ENCODE assay signal across 12 cellular contexts in genomic region chr5:151463137-151464029, GRCh38. TPM values are rescaled to one million over a fixed set of nuclear protein-coding genes. Genes with fewer than 3 reads are reported as not detected.
A peak's percentile ranks its signal among the peaks of the same experiment; 100 is the strongest.
DNase-seq lines count a peak whose midpoint lies in the region; ATAC-seq and TF ChIP-seq lines count a peak whose summit lies in the region.
"Had no signal": no experiment of that assay in that cellular context is flagged by ENCODE, and none has a peak within 500 bp of the region (broad histone marks: within the 10 kb centered on the region; RNA-seq: fewer than 3 reads in every experiment).

No MANE protein-coding gene starts in this region.

- H3K4me1 ChIP-seq in Panc1 (ENCODE audit: control insufficient read depth, insufficient read depth, low read length) (no peaks in the 10 kb centered on the region), psoas muscle (no peaks in the 10 kb centered on the region), HAP-1 (no peaks in the 10 kb centered on the region)

- H3K4me3 ChIP-seq in Panc1 (ENCODE audit: low read depth in 2 of 2, low read length in 2 of 2), result no peak overlapping the region
- H3K4me3 ChIP-seq in fibroblast of the aortic adventitia (ENCODE audit: low read depth, low read length), result no peak overlapping the region
- H3K4me3 ChIP-seq in psoas muscle, result no peak overlapping the region
- no peak overlapping the region for H3K4me3 ChIP-seq in HAP-1
- H3K4me3 ChIP-seq: lung had no signal

- intact Hi-C loops in Panc1 (cut with micrococcal nuclease; ENCODE audit: unreplicated experiment) (no loop called here), psoas muscle (cut with DNase I) (no loop called here)

- H3K27me3 ChIP-seq in Panc1 (ENCODE audit: control insufficient read depth, insufficient read depth, low read length) (no peaks in the 10 kb centered on the region), psoas muscle (ENCODE audit: insufficient read depth in 3 of 3, low read length in 2 of 3) (no peaks in the 10 kb centered on the region), HAP-1 (ENCODE audit: low read depth) (no peaks in the 10 kb centered on the region)

- in situ Hi-C loops in GM13976 (cut with MboI; ENCODE audit: low sequenced_read_pairs, unreplicated experiment), result no loop called here
- in situ Hi-C loops in Panc1 (cut with HindIII; ENCODE audit: low pct_unique_long_range_greater_than_20kb, low sequenced_read_pairs), result no loop called here
- in situ Hi-C loops in HAP-1 (cut with MboI; ENCODE audit: low sequenced_read_pairs), result no loop called here

- WGBS in psoas muscle, 3 donors, result 55 to 61% (median 61%) methylated on average over 5 of the region's 5 CpGs

- TF ChIP-seq CTCF in GM13976 (IDR thresholded peaks at IDR 0.05; ENCODE audit: borderline replicate concordance, control extremely low read depth, extremely low read depth, insufficient read depth, missing control alignments) (peak; percentile 28), Panc1 (IDR thresholded peaks at IDR 0.05) (peak; percentile 77), fibroblast of the aortic adventitia (IDR thresholded peaks at IDR 0.05; ENCODE audit: insufficient read depth, low read length) (peak; percentile 38), psoas muscle (IDR thresholded peaks at IDR 0.05) (peak; percentile 53)

- H3K36me3 ChIP-seq in Panc1 (ENCODE audit: control insufficient read depth, insufficient read depth, low read length), result no peaks in the 10 kb centered on the region
- peaks cover 15 to 91% of the 10 kb centered on the region in 2 donors for H3K36me3 ChIP-seq in psoas muscle (ENCODE audit: insufficient read depth in 1 of 2, low read depth in 1 of 2)
- H3K36me3 ChIP-seq in HAP-1 (replicated peaks), result no peaks in the 10 kb centered on the region; the same call in none of the 2 replicates

- BruUV-seq in Panc1 (replicated peaks; lab: Mats Ljungman, UMichigan), result no TSS peak

- H3K9me3 ChIP-seq in Panc1 (ENCODE audit: control insufficient read depth, insufficient read depth, low read depth, low read length) (no peaks in the 10 kb centered on the region), psoas muscle (no peaks in the 10 kb centered on the region), HAP-1 (no peaks in the 10 kb centered on the region)

- ATAC-seq in Panc1 (no peak), psoas muscle (peak; percentile 52 to 76 (median 63)), GM21619 (IDR thresholded peaks at IDR 0.05; ENCODE audit: unreplicated experiment) (no peak)

- CTCF ChIA-PET in Panc1 (lab: Charles Lee), result no interaction called here

- DNase-seq in GM13976 (ENCODE audit: low spot score) (no peak), Panc1 (ENCODE audit: low read depth, low spot score) (no peak), fibroblast of the aortic adventitia (ENCODE audit: low read depth) (no peak), psoas muscle (no peak), HPDE6-E6E7 (ENCODE audit: extremely low spot score) (no peak), HAP-1 (ENCODE audit: low spot score in 2 of 2) (no peak)
- DNase-seq: activated CD4-positive, alpha-beta T cell treated with anti-CD3 and anti-CD28 coated beads for 48 hours; GDM1; NCI-H1930; SHP77 had no signal

- no peak overlapping the region for H3K27ac ChIP-seq in Panc1 (ENCODE audit: low read length)
- no peak overlapping the region for H3K27ac ChIP-seq in psoas muscle

- POLR2A ChIA-PET in Panc1 (lab: Charles Lee), result no interaction called here

RNA-seq across cellular contexts. Expression of gene SLC36A1, which starts 16.0 kb away (rescaled TPM):
- total RNA-seq in Panc1 (2021; ENCODE audit: unreplicated experiment) (13.6 TPM), fibroblast of the aortic adventitia (ENCODE audit: low replicate concordance) (6.8 and 15.2 TPM in 2 replicates), psoas muscle (10 to 100 TPM; 12.0 to 19.7 (median 15.1) TPM)
- 11.1 TPM for polyA plus RNA-seq in Panc1 (2012; ENCODE audit: insufficient read length)
- polyA plus RNA-seq in psoas muscle, result 1 to 10 TPM; 1.7 to 7.1 (median 5.9) TPM

Comparison
In these comparisons a context has a peak if more than half of its experiments do, and no peak if none do; other contexts are left out.
1. ATAC-seq: peak in psoas muscle (4 of 4); none in Panc1 (single experiment) and GM21619 (single experiment).
2. Peak in every context shown above with its lines, with median percentiles within 50 percentile points of each other: CTCF ChIP-seq.